Comparison of ENCODE assay signal across 8 cellular contexts in genomic region chr12:13278249-13278787, GRCh38.
DNase-seq lines count a peak whose midpoint lies in the region; ATAC-seq and TF ChIP-seq lines count a peak whose summit lies in the region.

No MANE protein-coding gene starts in this region.

- no peak overlapping the region for H3K27ac Mint-ChIP-seq in osteocyte (ENCODE audit: unreplicated experiment)

- H3K27me3 ChIP-seq in A673 (replicated peaks; ENCODE audit: insufficient read depth, low read depth, low read length, poor library complexity) (peaks cover 78% of the 10 kb centered on the region), HL-60 (ENCODE audit: insufficient read depth, poor library complexity, severe bottlenecking) (peaks cover 14% of the 10 kb centered on the region), gastroesophageal sphincter (peaks cover 24% of the 10 kb centered on the region), testis (no peaks in the 10 kb centered on the region)

- CTCF ChIA-PET in A673 (lab: Charles Lee): interaction anchor here (0.6 to 1.9 kb wide), 10 partner anchors 9 to 703 kb away, joined by 3 to 10 read pairs (median 4); no protein-coding TSS in a partner anchor

- H3K27ac ChIP-seq in A673 (ENCODE audit: low read depth, low read length, poor library complexity, severe bottlenecking): no peak overlapping the region
- no peak overlapping the region for H3K27ac ChIP-seq in HL-60 (replicated peaks)
- no peak overlapping the region for H3K27ac ChIP-seq in gastroesophageal sphincter
- H3K27ac ChIP-seq in testis: no peak overlapping the region

- H3K36me3 ChIP-seq in A673 (ENCODE audit: insufficient read depth, low read length, poor library complexity, severe bottlenecking) (no peaks in the 10 kb centered on the region), gastroesophageal sphincter (no peaks in the 10 kb centered on the region), testis (ENCODE audit: low read depth, missing control alignments) (no peaks in the 10 kb centered on the region)

- H3K4me3 Mint-ChIP-seq in osteocyte (ENCODE audit: unreplicated experiment): no peak overlapping the region

- H3K27me3 Mint-ChIP-seq in osteocyte (ENCODE audit: unreplicated experiment): peaks cover 36% of the 10 kb centered on the region

- peak; percentile 86 for ATAC-seq in GM18511 (IDR thresholded peaks at IDR 0.05; ENCODE audit: unreplicated experiment)
- ATAC-seq in gastroesophageal sphincter: peak; percentile 92

- H3K9me3 Mint-ChIP-seq in osteocyte (ENCODE audit: unreplicated experiment): no peaks in the 10 kb centered on the region

- H3K4me3 ChIP-seq in A673 (ENCODE audit: low read depth, low read length, poor library complexity, severe bottlenecking): no peak overlapping the region
- H3K4me3 ChIP-seq in HL-60 (replicated peaks; ENCODE audit: insufficient read depth, low read length): no peak overlapping the region
- H3K4me3 ChIP-seq in gastroesophageal sphincter: no peak overlapping the region
- H3K4me3 ChIP-seq in testis: peak overlapping the region in 1 of 2 donors; percentile 18

- no peaks in the 10 kb centered on the region for H3K36me3 Mint-ChIP-seq in osteocyte (ENCODE audit: unreplicated experiment)

- H3K4me1 ChIP-seq in A673 (ENCODE audit: insufficient read depth, low read length, poor library complexity, severe bottlenecking) (no peaks in the 10 kb centered on the region), gastroesophageal sphincter (peaks cover 0 to 13% (median 0%) of the 10 kb centered on the region in 3 donors), testis (peaks cover 5% of the 10 kb centered on the region)

- no peak for TF ChIP-seq POLR2A in gastroesophageal sphincter (IDR thresholded peaks at IDR 0.05)
- TF ChIP-seq POLR2A in testis (IDR thresholded peaks at IDR 0.05): no peak

- TF ChIP-seq CTCF in A673 (conservative IDR thresholded peaks at IDR 0.05; ENCODE audit: low read depth, low read length) (peak; percentile 99), HL-60 (IDR thresholded peaks at IDR 0.05; ENCODE audit: insufficient read depth, low read length) (peak; percentile 49), gastroesophageal sphincter (IDR thresholded peaks at IDR 0.05) (peak; percentile 89 to 99 (median 94)), osteocyte (IDR thresholded peaks at IDR 0.05) (peak; percentile 98), testis (IDR thresholded peaks at IDR 0.05) (peak; percentile 79 to 98 (median 84))

- DNase-seq in A673 (ENCODE audit: low spot score): peak; percentile 74
- peak; percentile 8 to 18 for DNase-seq in HL-60 (ENCODE audit: low read depth in 1 of 2, low spot score in 1 of 2)
- DNase-seq in RKO (ENCODE audit: low spot score): peak; percentile 21
- peak; percentile 27 for DNase-seq in activated gamma-delta T cell (lab: John Stamatoyannopoulos, UW)
- peak; percentile 93 for DNase-seq in osteocyte (ENCODE audit: extremely low spot score, unreplicated experiment)
- peak; percentile 84 for DNase-seq in testis

- POLR2A ChIA-PET in A673 (lab: Charles Lee; ENCODE audit: low non-redundant PET): no interaction called here

- peaks cover 7% of the 10 kb centered on the region for H3K4me1 Mint-ChIP-seq in osteocyte (ENCODE audit: unreplicated experiment)

- intact Hi-C loops in A673 (cut with micrococcal nuclease; ENCODE audit: unreplicated experiment): loop anchor here (2.0 to 5.0 kb wide), 2 partner anchors 256 to 889 kb away; no protein-coding TSS in a partner anchor
- intact Hi-C loops in testis (cut with DNase I; ENCODE audit: low total_unique reads): no loop called here

- no TSS peak for BruUV-seq in A673 (replicated peaks; lab: Mats Ljungman, UMichigan)

- no peak for TF ChIP-seq EP300 in gastroesophageal sphincter (IDR thresholded peaks at IDR 0.05)

- 5% methylated on average over 2 of the region's 32 CpGs; no CpG with 5 or more reads in 1 of the 2 donors for WGBS in gastroesophageal sphincter (ENCODE audit: low coverage in 1 of 2), 2 donors
- WGBS in testis, 2 donors: 11 to 17% methylated on average over 18 to 32 of the region's 32 CpGs

- H3K9me3 ChIP-seq in A673 (ENCODE audit: low read depth, low read length, poor library complexity, severe bottlenecking) (no peaks in the 10 kb centered on the region), gastroesophageal sphincter (no peaks in the 10 kb centered on the region), testis (no peaks in the 10 kb centered on the region)

Comparison
In these comparisons a context has a peak if more than half of its experiments do, and no peak if none do; other contexts are left out.
1. DNase-seq: peak in every context shown above with its lines; median percentile 93 in osteocyte; 84 in testis; 74 in A673; 27 in activated gamma-delta T cell; 21 in RKO; 13 in HL-60.
2. CTCF ChIP-seq: peak in every context shown above with its lines; median percentile 99 in A673; 98 in osteocyte; 94 in gastroesophageal sphincter; 84 in testis; 49 in HL-60.